Comparison of ENCODE assay signal across 16 cellular contexts in genomic region chr12:3134126-3134525, GRCh38. TPM values are rescaled to one million over a fixed set of nuclear protein-coding genes. Genes with fewer than 3 reads are reported as not detected.
DNase-seq lines count a peak whose midpoint lies in the region; ATAC-seq and TF ChIP-seq lines count a peak whose summit lies in the region.
"Had no signal": no experiment of that assay in that cellular context is flagged by ENCODE, and none has a peak within 500 bp of the region (broad histone marks: within the 10 kb centered on the region; RNA-seq: fewer than 3 reads in every experiment).

No MANE protein-coding gene starts in this region.

- H3K9me3 ChIP-seq in left ventricle myocardium inferior (replicated peaks) (no peaks in the 10 kb centered on the region), BLaER1 (no peaks in the 10 kb centered on the region)

- H3K27me3 ChIP-seq in left ventricle myocardium inferior (ENCODE audit: low read depth) = no peaks in the 10 kb centered on the region
- no peaks in the 10 kb centered on the region for H3K27me3 ChIP-seq in BLaER1

- H3K36me3 Mint-ChIP-seq in WTC11 (0 out of 2 replicates have a peak, but pooled peaks cover 2% of the 10 kb centered on the region), neural crest cell (ENCODE audit: low read depth) (peaks cover 2% of the 10 kb centered on the region)
- H3K36me3 Mint-ChIP-seq: CD4-positive, alpha-beta memory T cell had no signal

- peak overlapping the region; percentile 25; the same call in 1 of the 2 replicates for H3K27ac Mint-ChIP-seq in WTC11
- peak overlapping the region; percentile 52 for H3K27ac Mint-ChIP-seq in neural crest cell (ENCODE audit: unreplicated experiment)
- H3K27ac Mint-ChIP-seq: CD4-positive, alpha-beta memory T cell had no signal

- H3K4me2 ChIP-seq in BLaER1 = peak overlapping the region; percentile 80

- TF ChIP-seq CTCF in left ventricle myocardium inferior (IDR thresholded peaks at IDR 0.05; ENCODE audit: borderline replicate concordance) (no peak), WTC11 (IDR thresholded peaks at IDR 0.05) (no peak), neural crest cell (conservative IDR thresholded peaks at IDR 0.05) (no peak)

- H3K9me3 Mint-ChIP-seq in WTC11 (peaks cover 3% of the 10 kb centered on the region), neural crest cell (no peaks in the 10 kb centered on the region)

- no peak overlapping the region for H3K9ac ChIP-seq in BLaER1

- H3K4me1 ChIP-seq in left ventricle myocardium inferior (peaks cover 100% of the 10 kb centered on the region), BLaER1 (peaks cover 88% of the 10 kb centered on the region)

- H4K20me1 ChIP-seq in BLaER1 = peaks cover 53% of the 10 kb centered on the region

- H3K36me3 ChIP-seq in left ventricle myocardium inferior (no peaks in the 10 kb centered on the region), BLaER1 (no peaks in the 10 kb centered on the region)

- H3K4me3 Mint-ChIP-seq in WTC11 = no peak overlapping the region
- H3K4me3 Mint-ChIP-seq in neural crest cell = no peak overlapping the region
- H3K4me3 Mint-ChIP-seq: CD4-positive, alpha-beta memory T cell had no signal

- peaks cover 58% of the 10 kb centered on the region for H3K4me1 Mint-ChIP-seq in WTC11
- H3K4me1 Mint-ChIP-seq in neural crest cell = peaks cover 28% of the 10 kb centered on the region

- ATAC-seq in WTC11 (no peak), GM18517 (IDR thresholded peaks at IDR 0.05; ENCODE audit: unreplicated experiment) (no peak)
- ATAC-seq: GM12878, HCT116 had no signal

- DNase-seq in left ventricle myocardium inferior (no peak), cardiac septum (ENCODE audit: low spot score) (no peak), WTC11 (ENCODE audit: low spot score) (no peak), neural crest cell (ENCODE audit: low read depth, low spot score) (no peak), SIG-M5 treated with dmso at 0.1 percent for 504 hours (lab: John Stamatoyannopoulos, UW; ENCODE audit: unreplicated experiment) (no peak), T1000 (lab: John Stamatoyannopoulos, UW) (no peak)
- DNase-seq: ACHN; CD4-positive, alpha-beta memory T cell; DMS79 had no signal

- H3K27me3 Mint-ChIP-seq in WTC11 (ENCODE audit: low read depth) = no peaks in the 10 kb centered on the region
- H3K27me3 Mint-ChIP-seq in neural crest cell (ENCODE audit: low read depth) = no peaks in the 10 kb centered on the region

- CTCF ChIA-PET in WTC11 (lab: Charles Lee) = interaction anchor here (1.3 to 13.3 kb wide), 10 partner anchors 35 to 289 kb away, joined by 4 to 236 read pairs (median 14); no protein-coding TSS in a partner anchor

- POLR2A ChIA-PET in WTC11 (lab: Charles Lee) = no interaction called here

- peak overlapping the region; percentile 87 for H3K27ac ChIP-seq in left ventricle myocardium inferior (replicated peaks)
- H3K27ac ChIP-seq in BLaER1 = no peak overlapping the region
- H3K27ac ChIP-seq: C4-2B, GM23248, HL-60 had no signal

- H3K4me3 ChIP-seq in left ventricle myocardium inferior (no peak overlapping the region), BLaER1 (no peak overlapping the region)
- H3K4me3 ChIP-seq: GM12878, GM23248 had no signal

- intact Hi-C loops in left ventricle myocardium inferior (cut with micrococcal nuclease) (no loop called here), cardiac septum (cut with DNase I) (no loop called here)

TF ChIP-seq in WTC11, 78 proteins besides CTCF, POLR2A, EP300 and RAD21:
- TF ChIP-seq ATF6 (CRISPR knock-in tag; IDR thresholded peaks at IDR 0.05) (no peak), TEAD1 (CRISPR knock-in tag; IDR thresholded peaks at IDR 0.05) (no peak), CBFB (CRISPR knock-in tag; IDR thresholded peaks at IDR 0.05; ENCODE audit: low read depth) (no peak)

RNA-seq across cellular contexts. Expression of gene TSPAN9, which starts 56.9 kb away (rescaled TPM):
- 305 TPM for total RNA-seq in left ventricle myocardium inferior
- total RNA-seq in cardiac septum = 299 TPM
- total RNA-seq in WTC11 (2021) = 21.8 to 27.6 TPM (median 23.9 TPM) in 3 replicates
- total RNA-seq in neural crest cell = 22.8 and 23.8 TPM in 2 replicates

Comparison
In these comparisons a context has a peak if more than half of its experiments do, and no peak if none do; other contexts are left out.
1. RNA of gene TSPAN9, which starts 56.9 kb away (total RNA-seq): 305 TPM in left ventricle myocardium inferior (single experiment) and 299 TPM in cardiac septum (single experiment); 21.8 to 27.6 TPM in WTC11 and 22.8 to 23.8 TPM in neural crest cell; every median in the first group is over 10 times any median in the second.